19 cellular contexts compared by ENCODE assay signal in the genomic region with DNA sequence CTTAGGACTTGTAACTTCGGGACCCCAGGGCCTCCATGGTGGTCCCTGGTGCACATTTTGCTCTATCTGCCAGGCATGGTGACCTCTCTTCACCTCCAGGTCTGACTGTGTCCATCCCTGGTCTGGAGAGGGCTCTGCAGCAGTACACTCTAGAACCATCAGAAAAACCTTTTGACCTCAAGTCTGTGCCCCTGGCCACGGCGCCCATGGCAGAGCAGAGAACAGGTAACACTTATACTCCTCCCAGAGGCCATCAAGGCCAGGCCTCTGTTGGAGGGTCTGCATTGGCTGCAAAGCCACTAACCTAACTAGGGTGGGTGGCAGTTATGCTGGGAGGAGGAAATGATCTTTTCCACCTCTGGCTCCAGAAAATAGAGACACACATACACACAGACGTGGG.
"Had no signal": no experiment of that assay in that cellular context is flagged by ENCODE, and none has a peak within 500 bp of the region (broad histone marks: within the 10 kb centered on the region; RNA-seq: fewer than 3 reads in every experiment).

No MANE protein-coding gene starts in this region.

- DNase-seq: cortex of kidney; effector memory CD8-positive, alpha-beta T cell; gastrocnemius medialis; heart right ventricle; hypothalamus; kidney glomerular epithelial cell; natural killer cell; stimulated activated CD4-positive, alpha-beta T cell treated with anti-CD3 and anti-CD28 coated beads, Interleukin-4, amount 100 ng/mL, for 1 hour; stimulated activated CD8-positive, alpha-beta memory T cell treated with anti-CD3 and anti-CD28 coated beads, Interleukin-4, amount 100 ng/mL, for 48 hours; upper lobe of left lung; uterus had no signal

- ATAC-seq: effector memory CD8-positive, alpha-beta T cell; gastrocnemius medialis; heart right ventricle; natural killer cell; stimulated activated memory B cell treated with anti-CD40 and anti-IgM and Interleukin-4, amounts not matched to agents 10 μg/mL and 1 μg/mL and 100 μg/mL, for 72 hours had no signal

- H3K27me3 Mint-ChIP-seq: effector memory CD8-positive, alpha-beta T cell; stimulated activated memory B cell treated with anti-CD40 and anti-IgM and Interleukin-4, amounts not matched to agents 10 μg/mL and 1 μg/mL and 100 μg/mL, for 72 hours; stimulated activated naive CD8-positive, alpha-beta T cell treated with anti-CD3 and anti-CD28 coated beads, Interleukin-15, Interleukin-2, amounts not matched to agents 100 ng/mL and 50 ng/mL, for 24 hours had no signal

- H3K4me3 Mint-ChIP-seq: effector memory CD8-positive, alpha-beta T cell; mesothelial cell of epicardium; natural killer cell; neural crest cell; stimulated activated memory B cell treated with anti-CD40 and anti-IgM and Interleukin-4, amounts not matched to agents 10 μg/mL and 1 μg/mL and 100 μg/mL, for 72 hours; stimulated activated naive CD8-positive, alpha-beta T cell treated with anti-CD3 and anti-CD28 coated beads, Interleukin-15, Interleukin-2, amounts not matched to agents 100 ng/mL and 50 ng/mL, for 24 hours had no signal

- H3K9me3 ChIP-seq: esophagus muscularis mucosa, gastrocnemius medialis, heart right ventricle, ovary, right atrium auricular region, tibial artery, upper lobe of left lung, uterus had no signal

- H3K27ac Mint-ChIP-seq: mesothelial cell of epicardium; stimulated activated memory B cell treated with anti-CD40 and anti-IgM and Interleukin-4, amounts not matched to agents 10 μg/mL and 1 μg/mL and 100 μg/mL, for 72 hours; stimulated activated naive CD8-positive, alpha-beta T cell treated with anti-CD3 and anti-CD28 coated beads, Interleukin-15, Interleukin-2, amounts not matched to agents 100 ng/mL and 50 ng/mL, for 24 hours had no signal

- H3K9me3 Mint-ChIP-seq: effector memory CD8-positive, alpha-beta T cell; mesothelial cell of epicardium; natural killer cell; neural crest cell; stimulated activated memory B cell treated with anti-CD40 and anti-IgM and Interleukin-4, amounts not matched to agents 10 μg/mL and 1 μg/mL and 100 μg/mL, for 72 hours; stimulated activated naive CD8-positive, alpha-beta T cell treated with anti-CD3 and anti-CD28 coated beads, Interleukin-15, Interleukin-2, amounts not matched to agents 100 ng/mL and 50 ng/mL, for 24 hours had no signal

- H3K4me1 Mint-ChIP-seq: mesothelial cell of epicardium; neural crest cell; stimulated activated memory B cell treated with anti-CD40 and anti-IgM and Interleukin-4, amounts not matched to agents 10 μg/mL and 1 μg/mL and 100 μg/mL, for 72 hours had no signal
